Comparison of ENCODE assay signal across 7 cellular contexts in genomic region chr3:32313723-32314473, GRCh38.
DNase-seq lines count a peak whose midpoint lies in the region; ATAC-seq and TF ChIP-seq lines count a peak whose summit lies in the region.

No MANE protein-coding gene starts in this region.

- H3K4me1 Mint-ChIP-seq in endothelial cell (ENCODE audit: unreplicated experiment) = peaks cover 41% of the 10 kb centered on the region
- H3K4me1 Mint-ChIP-seq in immature natural killer cell = no peaks in the 10 kb centered on the region

- H3K27me3 Mint-ChIP-seq in endothelial cell (ENCODE audit: unreplicated experiment) = peaks cover 3% of the 10 kb centered on the region
- H3K27me3 Mint-ChIP-seq in immature natural killer cell (ENCODE audit: low read depth in 3 of 3) = peaks cover 0 to 3% (median 2%) of the 10 kb centered on the region in 3 donors

- no peak for ATAC-seq in HG02623 (IDR thresholded peaks at IDR 0.05; ENCODE audit: unreplicated experiment)

- no peaks in the 10 kb centered on the region for H3K9me3 Mint-ChIP-seq in endothelial cell (ENCODE audit: unreplicated experiment)
- H3K9me3 Mint-ChIP-seq in immature natural killer cell = no peaks in the 10 kb centered on the region

- peak overlapping the region; percentile 89 for H3K27ac Mint-ChIP-seq in endothelial cell (ENCODE audit: unreplicated experiment)
- no peak overlapping the region for H3K27ac Mint-ChIP-seq in immature natural killer cell

- DNase-seq in HT-29 (ENCODE audit: low spot score) = peak; percentile 30
- DNase-seq in activated CD4-positive, alpha-beta T cell treated with anti-CD3 and anti-CD28 coated beads for 4 hours = peak; percentile 32 to 43
- DNase-seq in endothelial cell (ENCODE audit: low spot score) = no peak
- DNase-seq in stimulated activated CD4-positive, alpha-beta T cell treated with anti-CD3 and anti-CD28 coated beads, Interleukin-4, amount 100 ng/mL, for 24 hours = peak; percentile 25
- no peak for DNase-seq in immature natural killer cell
- no peak for DNase-seq in NCI-H128 (lab: John Stamatoyannopoulos, UW; ENCODE audit: unreplicated experiment)

- TF ChIP-seq CTCF in endothelial cell (IDR thresholded peaks at IDR 0.05; ENCODE audit: unreplicated experiment) = no peak

- H3K36me3 Mint-ChIP-seq in endothelial cell (ENCODE audit: low read depth, unreplicated experiment) (no peaks in the 10 kb centered on the region), immature natural killer cell (no peaks in the 10 kb centered on the region)

- H3K4me3 Mint-ChIP-seq in endothelial cell (ENCODE audit: unreplicated experiment) (peak overlapping the region; percentile 75), immature natural killer cell (no peak overlapping the region)

Comparison
In these comparisons a context has a peak if more than half of its experiments do, and no peak if none do; other contexts are left out.
1. DNase-seq: peak in HT-29 (single experiment), activated CD4-positive, alpha-beta T cell treated with anti-CD3 and anti-CD28 coated beads for 4 hours (2 of 2) and stimulated activated CD4-positive, alpha-beta T cell treated with anti-CD3 and anti-CD28 coated beads, Interleukin-4, amount 100 ng/mL, for 24 hours (single experiment); none in endothelial cell (single experiment), immature natural killer cell (0 of 3) and NCI-H128 (single experiment).